In genomic region chr2:218880749-218881594, GRCh38 we compare ENCODE assay signal across 8 cellular contexts. TPM values are rescaled to one million over a fixed set of nuclear protein-coding genes. Genes with fewer than 3 reads are reported as not detected.
DNase-seq lines count a peak whose midpoint lies in the region; ATAC-seq, FAIRE-seq and TF ChIP-seq lines count a peak whose summit lies in the region.

WNT10A (plus strand) TSS chr2:218880852; CDS start chr2:218880996, 144 bp downstream.

- POLR2A ChIA-PET in endothelial cell of umbilical vein (lab: Charles Lee): no interaction called here

- no peak for TF ChIP-seq POLR2A in endothelial cell of umbilical vein (IDR thresholded peaks at IDR 0.05; ENCODE audit: low read depth, low read length)
- TF ChIP-seq POLR2A in tibial nerve (IDR thresholded peaks at IDR 0.05): no peak

- CTCF ChIA-PET in activated naive CD4-positive, alpha-beta T cell treated with anti-CD3 and anti-CD28 coated beads, Interleukin-2, amount 10 ng/mL, durations not matched to agents 7 days and 5 days (lab: Charles Lee): interaction anchor here (2.1 to 13.5 kb wide), 2 partner anchors 11 to 19 kb away, joined by 7 to 443 read pairs; no protein-coding TSS in a partner anchor
- CTCF ChIA-PET in endothelial cell of umbilical vein (lab: Charles Lee): interaction anchor here (1.2 to 10.5 kb wide), 2 partner anchors 14 to 34 kb away, joined by 4 to 362 read pairs; no protein-coding TSS in a partner anchor

- H3K9me3 ChIP-seq in endothelial cell of umbilical vein (replicated peaks; ENCODE audit: control insufficient read depth, insufficient read depth, low read length) (no peaks in the 10 kb centered on the region), tibial nerve (no peaks in the 10 kb centered on the region)

- no peaks in the 10 kb centered on the region for H3K9me1 ChIP-seq in endothelial cell of umbilical vein (replicated peaks; ENCODE audit: control insufficient read depth, extremely low read depth, insufficient read depth, low read length)

- H3K79me2 ChIP-seq in endothelial cell of umbilical vein (ENCODE audit: control insufficient read depth, insufficient read depth, low read length): no peaks in the 10 kb centered on the region

- H3K36me3 ChIP-seq in endothelial cell of umbilical vein (ENCODE audit: control insufficient read depth in 2 of 2, extremely low read depth in 1 of 2, insufficient read depth in 2 of 2, low read length in 2 of 2): no peaks in the 10 kb centered on the region
- H3K36me3 ChIP-seq in tibial nerve: no peaks in the 10 kb centered on the region

- no peak for ATAC-seq in HG03469 (IDR thresholded peaks at IDR 0.05; ENCODE audit: unreplicated experiment)

- no TSS peak for BruUV-seq in endothelial cell of umbilical vein (replicated peaks; lab: Mats Ljungman, UMichigan)

- no peak within 1 kb of the TSS for H3K27ac Mint-ChIP-seq in activated naive CD4-positive, alpha-beta T cell treated with anti-CD3 and anti-CD28 coated beads, Interleukin-2, amount 10 ng/mL, durations not matched to agents 7 days and 5 days

- no peak within 1 kb of the TSS for H3K4me2 ChIP-seq in endothelial cell of umbilical vein (ENCODE audit: insufficient read depth, low read length)

- H3K27ac ChIP-seq in endothelial cell of umbilical vein (ENCODE audit: insufficient read depth, low read depth, low read length): no peak within 1 kb of the TSS
- H3K27ac ChIP-seq in tibial nerve: peak within 1 kb of the TSS in 2 of 4 donors; percentile 45 to 77

- no peak for TF ChIP-seq EP300 in tibial nerve (IDR thresholded peaks at IDR 0.05)

- H3K4me3 ChIP-seq in endothelial cell of umbilical vein (replicated peaks in 1 of 3; ENCODE audit: insufficient read depth in 1 of 3, low read depth in 1 of 3, low read length in 3 of 3): no peak within 1 kb of the TSS
- peak within 1 kb of the TSS; percentile 8 to 52 (median 30) for H3K4me3 ChIP-seq in tibial nerve

- FAIRE-seq in endothelial cell of umbilical vein (lab: Jason Lieb, UNC): no peak

- H3K27me3 Mint-ChIP-seq in activated naive CD4-positive, alpha-beta T cell treated with anti-CD3 and anti-CD28 coated beads, Interleukin-2, amount 10 ng/mL, durations not matched to agents 7 days and 5 days: peaks cover 98% of the 10 kb centered on the region

- dilution Hi-C loops in endothelial cell of umbilical vein (cut with MboI; ENCODE audit: extremely low pct_ligation_motif_present, low sequenced_read_pairs): no loop called here

- H3K27me3 ChIP-seq in endothelial cell of umbilical vein (ENCODE audit: control insufficient read depth in 2 of 2, insufficient read depth in 2 of 2, low read length in 2 of 2) (peaks cover 78 to 80% of the 10 kb centered on the region in 2 experiments), tibial nerve (peaks cover 0 to 77% of the 10 kb centered on the region in 2 donors)

- no peak within 1 kb of the TSS for H3K9ac ChIP-seq in endothelial cell of umbilical vein (replicated peaks; ENCODE audit: extremely low read depth, insufficient read depth, low read length)

- no peaks in the 10 kb centered on the region for H3K9me3 Mint-ChIP-seq in activated naive CD4-positive, alpha-beta T cell treated with anti-CD3 and anti-CD28 coated beads, Interleukin-2, amount 10 ng/mL, durations not matched to agents 7 days and 5 days

- 17 to 35% methylated on average over 7 to 16 of the region's 35 CpGs for WGBS in tibial nerve, 2 donors

- no peaks in the 10 kb centered on the region for H3K36me3 Mint-ChIP-seq in activated naive CD4-positive, alpha-beta T cell treated with anti-CD3 and anti-CD28 coated beads, Interleukin-2, amount 10 ng/mL, durations not matched to agents 7 days and 5 days

- no peak for DNase-seq in activated naive CD4-positive, alpha-beta T cell treated with anti-CD3 and anti-CD28 coated beads, Interleukin-2, amount 10 ng/mL, durations not matched to agents 7 days and 5 days
- DNase-seq in activated naive CD4-positive, alpha-beta T cell (lab: John Stamatoyannopoulos, UW): no peak
- DNase-seq in HT-29 (ENCODE audit: low spot score): peak; percentile 33
- no peak for DNase-seq in endothelial cell of umbilical vein (ENCODE audit: low read depth, low spot score)
- no peak for DNase-seq in tibial nerve (ENCODE audit: low spot score in 2 of 2)
- no peak for DNase-seq in mucosa of gallbladder (ENCODE audit: low spot score)
- no peak for DNase-seq in activated CD4-positive, CD25-positive, alpha-beta regulatory T cell treated with anti-CD3 and anti-CD28 coated beads, Interleukin-2, amount 50 U/mL, for 72 hours

- no peaks in the 10 kb centered on the region for H3K4me1 ChIP-seq in endothelial cell of umbilical vein (ENCODE audit: control insufficient read depth, extremely low read depth, insufficient read depth, low read length)
- peaks cover 0 to 70% (median 32%) of the 10 kb centered on the region in 4 donors for H3K4me1 ChIP-seq in tibial nerve

- TF ChIP-seq CTCF in endothelial cell of umbilical vein (IDR thresholded peaks at IDR 0.05; ENCODE audit: extremely low read depth in 1 of 2, insufficient read depth in 1 of 2, low read depth in 1 of 2, low read length in 2 of 2) (no peak), tibial nerve (IDR thresholded peaks at IDR 0.05) (no peak)

- H3K4me3 Mint-ChIP-seq in activated naive CD4-positive, alpha-beta T cell treated with anti-CD3 and anti-CD28 coated beads, Interleukin-2, amount 10 ng/mL, durations not matched to agents 7 days and 5 days: peak within 1 kb of the TSS; percentile 37

- H4K20me1 ChIP-seq in endothelial cell of umbilical vein (replicated peaks; ENCODE audit: control insufficient read depth, extremely low read depth, insufficient read depth, low read length): no peaks in the 10 kb centered on the region

- intact Hi-C loops in endothelial cell of umbilical vein (cut with micrococcal nuclease): no loop called here

- H3K4me1 Mint-ChIP-seq in activated naive CD4-positive, alpha-beta T cell treated with anti-CD3 and anti-CD28 coated beads, Interleukin-2, amount 10 ng/mL, durations not matched to agents 7 days and 5 days: peaks cover 16% of the 10 kb centered on the region

- H2AFZ ChIP-seq in endothelial cell of umbilical vein (ENCODE audit: low read depth, low read length): no peak within 1 kb of the TSS

TF ChIP-seq in endothelial cell of umbilical vein, 7 proteins besides CTCF, POLR2A, EP300 and RAD21:
- TF ChIP-seq JUN (IDR thresholded peaks at IDR 0.05; ENCODE audit: borderline replicate concordance, insufficient read depth, insufficient read length, low read depth) (no peak), MYC (IDR thresholded peaks at IDR 0.05; ENCODE audit: low read depth, low read length) (no peak), FOS (IDR thresholded peaks at IDR 0.05; ENCODE audit: borderline replicate concordance, insufficient read depth, low read length) (no peak), MAX (IDR thresholded peaks at IDR 0.05; ENCODE audit: insufficient read depth, insufficient read length) (no peak), GATA2 (IDR thresholded peaks at IDR 0.05; ENCODE audit: insufficient read depth, insufficient read length, low read depth, low read length) (no peak), EZH2 (IDR thresholded peaks at IDR 0.05; ENCODE audit: borderline replicate concordance, low read depth, low read length, severe bottlenecking) (peak; percentile 87)

RNA-seq across cellular contexts. Expression of gene WNT10A, which starts in this region (rescaled TPM):
- 14.9 and 18.7 TPM in 2 replicates for total RNA-seq in HT-29 (2014; rRNA removed; shearing (Covaris generic))
- total RNA-seq in endothelial cell of umbilical vein (not detected in 2 replicates), tibial nerve (1 to 10 TPM in 1 of 4 donors, under 1 TPM in 2, not detected in 1; 0.21 to 1.3 (median 0.39) TPM), mucosa of gallbladder (0.12 TPM)
- polyA plus RNA-seq in endothelial cell of umbilical vein: not detected in 2 replicates
- polyA plus RNA-seq in endothelial cell of umbilical vein (2011; cell fraction: cytosol; rRNA removed): not detected in 2 replicates
- polyA plus RNA-seq in endothelial cell of umbilical vein (2011; cell fraction: nucleus; rRNA removed): not detected in 2 replicates
- not detected in 2 replicates for polyA plus RNA-seq in endothelial cell of umbilical vein (2012)
- polyA minus RNA-seq in endothelial cell of umbilical vein: not detected in 2 replicates
- polyA minus RNA-seq in endothelial cell of umbilical vein (2011; cell fraction: cytosol; rRNA and poly(A)+ RNA removed): not detected
- not detected in 2 replicates for polyA minus RNA-seq in endothelial cell of umbilical vein (2011; cell fraction: nucleus; rRNA and poly(A)+ RNA removed)

Comparison
In these comparisons a context has a peak if more than half of its experiments do, and no peak if none do; other contexts are left out.
1. H3K4me3 ChIP-seq: peak in tibial nerve (4 of 4); none in endothelial cell of umbilical vein (0 of 3).